In the genomic region with DNA sequence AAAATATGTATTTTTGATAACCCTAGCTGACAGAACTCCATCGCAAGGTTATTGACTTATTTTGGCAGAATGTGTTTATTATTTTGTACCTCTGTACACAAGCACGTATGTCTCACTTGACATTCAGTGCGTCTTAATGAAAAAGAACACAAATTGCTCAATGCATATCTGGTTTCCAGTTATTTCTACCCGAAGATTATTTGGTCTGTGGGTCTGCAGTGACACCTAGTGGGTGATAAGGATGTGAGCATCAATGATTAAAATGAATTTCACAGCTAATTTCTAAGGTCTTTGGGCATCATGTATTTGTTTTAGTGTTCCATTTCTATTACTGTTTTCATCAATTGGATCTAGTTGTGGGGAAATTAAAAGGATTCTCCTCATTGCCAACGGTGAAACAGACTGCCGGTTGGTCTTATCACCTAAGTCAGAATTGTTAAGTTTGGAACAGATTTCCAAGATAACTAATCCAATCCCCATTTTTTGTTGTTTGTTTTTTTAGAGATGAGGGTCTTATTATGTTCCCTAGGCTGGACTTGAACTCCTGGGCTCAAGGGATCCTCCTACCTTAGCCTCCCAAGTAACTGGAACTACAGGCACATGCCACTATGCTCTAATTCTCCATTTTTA, we compare ENCODE assay signal across 8 cellular contexts. TPM values are rescaled to one million over a fixed set of nuclear protein-coding genes. Genes with fewer than 3 reads are reported as not detected.
A peak's percentile ranks its signal among the peaks of the same experiment; 100 is the strongest.
DNase-seq lines count a peak whose midpoint lies in the region; ATAC-seq and TF ChIP-seq lines count a peak whose summit lies in the region.

No MANE protein-coding gene starts in this region.

- H3K9me3 ChIP-seq in cardiac muscle cell (ENCODE audit: low read depth): no peaks in the 10 kb centered on the region
- no peaks in the 10 kb centered on the region for H3K9me3 ChIP-seq in gastrocnemius medialis

- TF ChIP-seq POLR2A in gastrocnemius medialis (IDR thresholded peaks at IDR 0.05): no peak

- H3K27me3 ChIP-seq in cardiac muscle cell (no peaks in the 10 kb centered on the region), gastrocnemius medialis (no peaks in the 10 kb centered on the region)

- H3K27ac ChIP-seq in cardiac muscle cell (no peak overlapping the region), gastrocnemius medialis (peak overlapping the region; percentile 69 to 81 (median 72))

- intact Hi-C loops in gastrocnemius medialis (cut with DNase I; ENCODE audit: low total_unique reads): loop anchor here (1.0 to 10.0 kb wide), 6 partner anchors 54 to 625 kb away; partner anchors contain the start of genes CEPT1 and DRAM2

- peak; percentile 3 for DNase-seq in DMS153 (lab: John Stamatoyannopoulos, UW)
- peak; percentile 53 for DNase-seq in HS-5 (ENCODE audit: low read depth)
- peak; percentile 83 for DNase-seq in OCI-M1 (lab: John Stamatoyannopoulos, UW)
- DNase-seq in activated naive CD8-positive, alpha-beta T cell treated with anti-CD3 and anti-CD28 coated beads, Interleukin-2, amount 50 U/mL, for 16 hours (ENCODE audit: low read depth, low spot score): peak; percentile 16
- peak; percentile 55 to 87 for DNase-seq in cardiac muscle cell (ENCODE audit: low read depth in 1 of 2, low spot score in 1 of 2)
- DNase-seq in gastrocnemius medialis: peak; percentile 12 to 45

- in situ Hi-C loops in gastrocnemius medialis (cut with MboI; ENCODE audit: low sequenced_read_pairs in 4 of 4): loop anchor here (5.0 to 25.0 kb wide), 5 partner anchors 105 to 632 kb away; partner anchors contain the start of genes CEPT1 (in 2 of the 4), CHI3L2 (in 2 of the 4) and DRAM2 (in 2 of the 4)

- H3K4me1 ChIP-seq in cardiac muscle cell (ENCODE audit: low read depth): no peaks in the 10 kb centered on the region
- H3K4me1 ChIP-seq in gastrocnemius medialis: peaks cover 4 to 7% of the 10 kb centered on the region in 2 donors

- peak; percentile 98 for ATAC-seq in gastrocnemius medialis
- ATAC-seq in GM19397 (IDR thresholded peaks at IDR 0.05; ENCODE audit: unreplicated experiment): no peak
- no peak for ATAC-seq in HG03439 (IDR thresholded peaks at IDR 0.05; ENCODE audit: unreplicated experiment)

- no peak overlapping the region for H3K4me3 ChIP-seq in cardiac muscle cell
- H3K4me3 ChIP-seq in gastrocnemius medialis: peak overlapping the region in 1 of 4 donors; percentile 1

- H3K36me3 ChIP-seq in cardiac muscle cell (peaks cover 30% of the 10 kb centered on the region), gastrocnemius medialis (peaks cover 0 to 31% of the 10 kb centered on the region in 2 donors)

- TF ChIP-seq CTCF in cardiac muscle cell (IDR thresholded peaks at IDR 0.05; ENCODE audit: low read depth, low read length) (peak; percentile 70), gastrocnemius medialis (IDR thresholded peaks at IDR 0.05 in 4 of 5, conservative IDR thresholded peaks at IDR 0.05 in 1 of 5) (peak; percentile 86 to 95 (median 87))

RNA-seq across cellular contexts. Expression of gene DDX20, which starts 13.9 kb away (rescaled TPM):
- total RNA-seq in cardiac muscle cell (34.0 TPM in 2 replicates), gastrocnemius medialis (10 to 100 TPM; 22.2 to 32.9 (median 29.2) TPM)
- polyA plus RNA-seq in cardiac muscle cell: 11.5 and 14.9 TPM in 2 replicates

RNA-seq across cellular contexts. Expression of gene INKA2, which starts 30.4 kb away (rescaled TPM):
- total RNA-seq in cardiac muscle cell: 7.5 and 11.1 TPM in 2 replicates
- 4.5 and 7.2 TPM in 2 replicates for polyA plus RNA-seq in cardiac muscle cell
- 10 to 100 TPM in 1 of 4 donors, 1 to 10 TPM in 3; 4.7 to 11.8 (median 5.1) TPM for total RNA-seq in gastrocnemius medialis

Comparison
In these comparisons a context has a peak if more than half of its experiments do, and no peak if none do; other contexts are left out.
1. DNase-seq: peak in every context shown above with its lines; median percentile 83 in OCI-M1; 71 in cardiac muscle cell; 53 in HS-5; 28 in gastrocnemius medialis; 16 in activated naive CD8-positive, alpha-beta T cell treated with anti-CD3 and anti-CD28 coated beads, Interleukin-2, amount 50 U/mL, for 16 hours; 3 in DMS153.
2. ATAC-seq: peak in gastrocnemius medialis (2 of 2); none in GM19397 (single experiment) and HG03439 (single experiment).